Comparison of ENCODE assay signal across 11 cellular contexts in the genomic region with DNA sequence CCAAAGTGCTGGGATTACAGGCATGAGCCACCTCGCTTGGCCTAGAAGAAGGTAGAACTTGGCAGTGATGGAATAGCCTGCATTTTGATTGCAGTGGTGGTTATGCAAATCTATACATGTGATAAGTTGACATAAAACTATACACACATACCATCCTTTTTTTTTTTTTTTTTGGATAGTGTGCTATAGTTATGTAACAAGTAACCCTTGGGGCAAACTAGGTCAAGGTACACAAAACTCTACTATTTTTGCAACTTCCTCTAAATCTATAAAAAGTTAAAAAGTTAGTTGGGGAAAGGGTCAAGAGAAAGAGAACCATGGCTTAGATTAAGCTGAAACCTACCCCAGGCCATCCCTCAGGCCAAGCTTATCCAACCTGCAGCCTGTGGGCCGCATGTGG. TPM values are rescaled to one million over a fixed set of nuclear protein-coding genes. Genes with fewer than 3 reads are reported as not detected.
A peak's percentile ranks its signal among the peaks of the same experiment; 100 is the strongest.
DNase-seq lines count a peak whose midpoint lies in the region; ATAC-seq and TF ChIP-seq lines count a peak whose summit lies in the region.
"Had no signal": no experiment of that assay in that cellular context is flagged by ENCODE, and none has a peak within 500 bp of the region (broad histone marks: within the 10 kb centered on the region; RNA-seq: fewer than 3 reads in every experiment).

No MANE protein-coding gene starts in this region.

- TF ChIP-seq EP300 in stomach (IDR thresholded peaks at IDR 0.05): no peak

- H3K4me3 Mint-ChIP-seq in activated CD8-positive, alpha-beta memory T cell treated with anti-CD3 and anti-CD28 coated beads, Interleukin-2, amount 10 ng/mL, durations not matched to agents 7 days and 5 days: no peak overlapping the region
- no peak overlapping the region for H3K4me3 Mint-ChIP-seq in activated naive CD8-positive, alpha-beta T cell treated with anti-CD3 and anti-CD28 coated beads for 36 hours

- peak overlapping the region; percentile 90 for H3K27ac Mint-ChIP-seq in activated CD8-positive, alpha-beta memory T cell treated with anti-CD3 and anti-CD28 coated beads, Interleukin-2, amount 10 ng/mL, durations not matched to agents 7 days and 5 days
- H3K27ac Mint-ChIP-seq in activated naive CD8-positive, alpha-beta T cell treated with anti-CD3 and anti-CD28 coated beads for 36 hours: peak overlapping the region; percentile 96

- no peak for DNase-seq in activated CD8-positive, alpha-beta memory T cell treated with anti-CD3 and anti-CD28 coated beads, Interleukin-2, amount 10 ng/mL, durations not matched to agents 7 days and 5 days
- DNase-seq in activated CD8-positive, alpha-beta memory T cell treated with anti-CD3 and anti-CD28 coated beads for 24 hours: no peak
- no peak for DNase-seq in activated naive CD8-positive, alpha-beta T cell treated with anti-CD3 and anti-CD28 coated beads for 36 hours
- DNase-seq in GF-D8 (lab: John Stamatoyannopoulos, UW) (no peak), stomach (no peak), UCSD-AML1 (lab: John Stamatoyannopoulos, UW; ENCODE audit: unreplicated experiment) (no peak)
- DNase-seq: GM23248, NCI-H1694, RPMI8226 had no signal

- ATAC-seq in activated CD8-positive, alpha-beta memory T cell treated with anti-CD3 and anti-CD28 coated beads, Interleukin-2, amount 10 ng/mL, durations not matched to agents 7 days and 5 days: no peak

- H3K9ac ChIP-seq in subcutaneous abdominal adipose tissue (ENCODE audit: low read length in 5 of 5): no peak overlapping the region
- H3K9ac ChIP-seq: GM23248 had no signal

- no peak for TF ChIP-seq CTCF in stomach (IDR thresholded peaks at IDR 0.05)

- peak overlapping the region; percentile 98 for H3K27ac ChIP-seq in KOPT-K1 (ENCODE audit: low read depth, low read length, poor library complexity, severe bottlenecking)
- peak overlapping the region; percentile 32 for H3K27ac ChIP-seq in subcutaneous abdominal adipose tissue (ENCODE audit: low read depth, low read length)
- peak overlapping the region in 2 of 5 donors; percentile 43 to 68 for H3K27ac ChIP-seq in stomach
- H3K27ac ChIP-seq: GM23248 had no signal

- H3K27me3 ChIP-seq in subcutaneous abdominal adipose tissue (ENCODE audit: control insufficient read depth in 5 of 5, insufficient read depth in 4 of 5, low read length in 5 of 5) (no peaks in the 10 kb centered on the region), stomach (no peaks in the 10 kb centered on the region)

- H3K9me3 Mint-ChIP-seq in activated CD8-positive, alpha-beta memory T cell treated with anti-CD3 and anti-CD28 coated beads, Interleukin-2, amount 10 ng/mL, durations not matched to agents 7 days and 5 days (ENCODE audit: low read depth): no peaks in the 10 kb centered on the region
- H3K9me3 Mint-ChIP-seq in activated naive CD8-positive, alpha-beta T cell treated with anti-CD3 and anti-CD28 coated beads for 36 hours: no peaks in the 10 kb centered on the region

- H3K4me3 ChIP-seq in subcutaneous abdominal adipose tissue (ENCODE audit: low read depth in 1 of 5, low read length in 5 of 5) (no peak overlapping the region), stomach (no peak overlapping the region)
- H3K4me3 ChIP-seq: GM23248 had no signal

- no peak for TF ChIP-seq POLR2A in stomach (IDR thresholded peaks at IDR 0.05)

- H3K27me3 Mint-ChIP-seq in activated CD8-positive, alpha-beta memory T cell treated with anti-CD3 and anti-CD28 coated beads, Interleukin-2, amount 10 ng/mL, durations not matched to agents 7 days and 5 days: no peaks in the 10 kb centered on the region
- H3K27me3 Mint-ChIP-seq in activated naive CD8-positive, alpha-beta T cell treated with anti-CD3 and anti-CD28 coated beads for 36 hours: no peaks in the 10 kb centered on the region

- 90 to 97% (median 95%) methylated on average over 2 of the region's 2 CpGs for WGBS in stomach, 5 donors

- peaks cover 0 to 33% (median 11%) of the 10 kb centered on the region in 5 donors for H3K4me1 ChIP-seq in subcutaneous abdominal adipose tissue (ENCODE audit: control insufficient read depth in 5 of 5, insufficient read depth in 5 of 5, low read length in 5 of 5)
- H3K4me1 ChIP-seq in stomach: peaks cover 0 to 7% (median 0%) of the 10 kb centered on the region in 4 donors

- H3K4me1 Mint-ChIP-seq in activated CD8-positive, alpha-beta memory T cell treated with anti-CD3 and anti-CD28 coated beads, Interleukin-2, amount 10 ng/mL, durations not matched to agents 7 days and 5 days: peaks cover 81% of the 10 kb centered on the region
- peaks cover 67% of the 10 kb centered on the region for H3K4me1 Mint-ChIP-seq in activated naive CD8-positive, alpha-beta T cell treated with anti-CD3 and anti-CD28 coated beads for 36 hours

- CTCF ChIA-PET in activated CD8-positive, alpha-beta memory T cell treated with anti-CD3 and anti-CD28 coated beads, Interleukin-2, amount 10 ng/mL, durations not matched to agents 7 days and 5 days (lab: Charles Lee): interaction anchor here (0.7 to 4.7 kb wide), 5 partner anchors 10 to 187 kb away, joined by 3 to 41 read pairs (median 3); partner anchors contain the start of gene TRIM14

- H3K9me3 ChIP-seq in KOPT-K1 (ENCODE audit: insufficient read depth, low read length, poor library complexity, severe bottlenecking) (no peaks in the 10 kb centered on the region), subcutaneous abdominal adipose tissue (ENCODE audit: control insufficient read depth in 5 of 5, low read length in 5 of 5) (no peaks in the 10 kb centered on the region), stomach (no peaks in the 10 kb centered on the region)

- peaks cover 58% of the 10 kb centered on the region for H3K36me3 ChIP-seq in KOPT-K1 (ENCODE audit: insufficient read depth, low read length)
- no peaks in the 10 kb centered on the region for H3K36me3 ChIP-seq in subcutaneous abdominal adipose tissue (ENCODE audit: control insufficient read depth in 5 of 5, insufficient read depth in 5 of 5, low read length in 5 of 5)
- H3K36me3 ChIP-seq in stomach: peaks cover 5 to 59% (median 19%) of the 10 kb centered on the region in 4 donors

- peaks cover 75% of the 10 kb centered on the region for H3K36me3 Mint-ChIP-seq in activated CD8-positive, alpha-beta memory T cell treated with anti-CD3 and anti-CD28 coated beads, Interleukin-2, amount 10 ng/mL, durations not matched to agents 7 days and 5 days
- peaks cover 78% of the 10 kb centered on the region for H3K36me3 Mint-ChIP-seq in activated naive CD8-positive, alpha-beta T cell treated with anti-CD3 and anti-CD28 coated beads for 36 hours

- intact Hi-C loops in stomach (cut with DNase I; ENCODE audit: low total_unique reads): no loop called here

RNA-seq across cellular contexts. Expression of gene TRIM14, which starts 11.1 kb away (rescaled TPM):
- total RNA-seq in activated CD8-positive, alpha-beta memory T cell treated with anti-CD3 and anti-CD28 coated beads, Interleukin-2, amount 10 ng/mL, durations not matched to agents 7 days and 5 days: 100 to 1,000 TPM in 1 of 2 experiments, 10 to 100 TPM in 1; 84.6 to 128 TPM
- 10 to 100 TPM; 45.2 to 47.4 TPM for total RNA-seq in activated naive CD8-positive, alpha-beta T cell treated with anti-CD3 and anti-CD28 coated beads for 36 hours
- total RNA-seq in stomach: 100 to 1,000 TPM in 1 of 5 donors, 10 to 100 TPM in 3, 1 to 10 TPM in 1; 7.7 to 249 (median 17.4) TPM
- 1 to 10 TPM; 4.7 to 6.1 (median 6.0) TPM for polyA plus RNA-seq in stomach

RNA-seq across cellular contexts. Expression of gene NANS, which starts 51.4 kb away (rescaled TPM):
- 10 to 100 TPM; 35.5 to 47.8 TPM for total RNA-seq in activated CD8-positive, alpha-beta memory T cell treated with anti-CD3 and anti-CD28 coated beads, Interleukin-2, amount 10 ng/mL, durations not matched to agents 7 days and 5 days
- total RNA-seq in activated naive CD8-positive, alpha-beta T cell treated with anti-CD3 and anti-CD28 coated beads for 36 hours: 10 to 100 TPM; 46.1 to 47.4 TPM
- total RNA-seq in stomach: 100 to 1,000 TPM in 1 of 5 donors, 10 to 100 TPM in 4; 12.1 to 261 (median 82.1) TPM
- 100 to 1,000 TPM in 2 of 3 donors, 10 to 100 TPM in 1; 95.3 to 143 (median 104) TPM for polyA plus RNA-seq in stomach
